Comparison of ENCODE assay signal across 1 cellular context in the genomic region with DNA sequence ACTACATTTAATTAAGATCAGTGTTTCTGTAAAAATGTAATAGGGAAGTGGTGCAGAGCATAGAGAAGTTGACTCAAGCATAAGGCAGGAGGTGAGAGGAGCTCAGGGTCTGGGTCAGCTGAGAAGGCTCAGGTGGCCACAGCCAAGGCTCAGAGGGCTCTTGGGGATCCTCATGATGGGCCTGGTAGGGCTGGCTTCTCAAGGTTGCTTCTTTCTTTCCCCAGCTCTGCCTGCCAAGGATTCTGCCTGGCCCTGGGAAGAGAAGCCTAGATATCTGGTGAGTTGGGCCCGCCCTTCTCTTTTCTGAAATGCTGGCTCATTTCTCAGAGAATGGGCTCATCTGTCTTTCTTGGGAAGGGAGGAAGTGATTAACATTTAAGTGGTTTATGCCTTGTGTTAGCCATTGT.
TF ChIP-seq lines count a peak whose summit lies in the region.

No MANE protein-coding gene starts in this region.

TF ChIP-seq in IMR-90, 13 proteins besides CTCF, POLR2A, EP300 and RAD21:
- no peak for TF ChIP-seq FOS (IDR thresholded peaks at IDR 0.05; ENCODE audit: low read depth, low read length)
